8 cellular contexts compared by ENCODE assay signal in the genomic region with DNA sequence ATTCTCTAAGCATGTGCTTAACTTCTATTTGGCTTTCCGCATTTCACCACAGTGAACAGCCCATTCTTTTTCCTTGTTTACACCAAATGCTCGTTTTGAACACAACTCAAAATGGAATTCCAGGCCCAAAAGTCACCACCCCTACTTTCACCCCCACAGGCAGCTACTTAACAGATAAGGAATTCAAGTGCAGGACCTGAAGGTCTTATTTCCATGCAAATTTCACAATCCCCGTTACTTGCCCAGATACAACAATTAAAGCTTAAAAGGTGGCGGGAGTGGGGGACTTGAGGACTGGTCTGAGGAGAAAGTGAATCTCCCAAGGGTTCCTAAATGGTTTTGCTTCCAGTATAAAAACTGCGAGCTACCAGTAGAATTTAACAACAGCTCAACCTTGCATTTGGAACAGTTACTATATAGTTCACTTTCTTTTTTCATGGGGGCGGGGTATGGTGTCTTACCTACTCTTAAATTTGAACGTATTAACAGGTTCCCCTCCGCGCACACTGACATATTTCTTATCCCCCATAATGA. TPM values are rescaled to one million over a fixed set of nuclear protein-coding genes. Genes with fewer than 3 reads are reported as not detected.
DNase-seq lines count a peak whose midpoint lies in the region; ATAC-seq and TF ChIP-seq lines count a peak whose summit lies in the region.

No MANE protein-coding gene starts in this region.

- intact Hi-C loops in body of pancreas (cut with DNase I), result no loop called here

- H3K4me1 Mint-ChIP-seq in activated T-cell treated with anti-CD3 and anti-CD28 coated beads, Interleukin-2, amount 50 U/mL, for 4 hours (ENCODE audit: low read depth), result peaks cover 48% of the 10 kb centered on the region

- DNase-seq in activated T-cell treated with anti-CD3 and anti-CD28 coated beads, Interleukin-2, amount 50 U/mL, for 4 hours, result no peak
- no peak for DNase-seq in activated T-cell treated with anti-CD3 and anti-CD28 coated beads, Interleukin-2, amount 50 U/mL, for 1 hour
- peak in 1 of 4 donors; percentile 52 for DNase-seq in body of pancreas
- DNase-seq in left kidney (ENCODE audit: low read depth, low spot score), result peak; percentile 27
- peak in 1 of 2 donors; percentile 61 for DNase-seq in tibial nerve (ENCODE audit: low spot score in 2 of 2)
- DNase-seq in cortex of kidney (lab: John Stamatoyannopoulos, UW), result no peak
- DNase-seq in SK-N-DZ (ENCODE audit: low spot score), result no peak

- H3K4me1 ChIP-seq in body of pancreas (no peaks in the 10 kb centered on the region), tibial nerve (peaks cover 0 to 24% (median 3%) of the 10 kb centered on the region in 4 donors)

- peaks cover 10% of the 10 kb centered on the region for H3K27me3 Mint-ChIP-seq in activated T-cell treated with anti-CD3 and anti-CD28 coated beads, Interleukin-2, amount 50 U/mL, for 4 hours (ENCODE audit: low read depth)

- peak overlapping the region; percentile 57 to 96 for H3K4me3 ChIP-seq in body of pancreas
- H3K4me3 ChIP-seq in tibial nerve, result peak overlapping the region; percentile 82 to 93 (median 88)

- no peaks in the 10 kb centered on the region for H3K36me3 Mint-ChIP-seq in activated T-cell treated with anti-CD3 and anti-CD28 coated beads, Interleukin-2, amount 50 U/mL, for 4 hours (ENCODE audit: insufficient read depth)

- WGBS in body of pancreas, 2 donors, result 8 to 15% methylated on average over 9 of the region's 9 CpGs
- WGBS in tibial nerve, 2 donors, result 15 to 16% methylated on average over 9 of the region's 9 CpGs

- H3K4me3 Mint-ChIP-seq in activated T-cell treated with anti-CD3 and anti-CD28 coated beads, Interleukin-2, amount 50 U/mL, for 4 hours, result peak overlapping the region; percentile 90

- TF ChIP-seq CTCF in body of pancreas (IDR thresholded peaks at IDR 0.05), result no peak
- no peak for TF ChIP-seq CTCF in tibial nerve (IDR thresholded peaks at IDR 0.05)

- H3K36me3 ChIP-seq in body of pancreas (replicated peaks in 1 of 2; ENCODE audit: insufficient read depth in 1 of 2, low read depth in 2 of 2) (no peaks in the 10 kb centered on the region), tibial nerve (no peaks in the 10 kb centered on the region)

- H3K9me3 ChIP-seq in body of pancreas (no peaks in the 10 kb centered on the region), tibial nerve (no peaks in the 10 kb centered on the region)

- H3K27ac ChIP-seq in body of pancreas (peak overlapping the region; percentile 66 to 89 (median 77)), tibial nerve (peak overlapping the region; percentile 77 to 96 (median 88))

- H3K27me3 ChIP-seq in body of pancreas (no peaks in the 10 kb centered on the region), tibial nerve (no peaks in the 10 kb centered on the region)

- peak; percentile 22 to 79 for TF ChIP-seq EP300 in tibial nerve (IDR thresholded peaks at IDR 0.05)

- TF ChIP-seq POLR2A in body of pancreas (IDR thresholded peaks at IDR 0.05), result no peak
- TF ChIP-seq POLR2A in tibial nerve (IDR thresholded peaks at IDR 0.05), result no peak

- ATAC-seq in activated T-cell treated with anti-CD3 and anti-CD28 coated beads, Interleukin-2, amount 50 U/mL, for 4 hours, result peak; percentile 17 to 30
- ATAC-seq in body of pancreas (peak; percentile 41), GM21528 (IDR thresholded peaks at IDR 0.05; ENCODE audit: low FRiP score, unreplicated experiment) (no peak)

- no peaks in the 10 kb centered on the region for H3K9me3 Mint-ChIP-seq in activated T-cell treated with anti-CD3 and anti-CD28 coated beads, Interleukin-2, amount 50 U/mL, for 4 hours

RNA-seq across cellular contexts. Expression of a gene that starts 3.7 kb away (rescaled TPM):
- total RNA-seq in activated T-cell treated with anti-CD3 and anti-CD28 coated beads, Interleukin-2, amount 50 U/mL, for 4 hours, result 1 to 10 TPM; 2.1 to 4.9 (median 2.2) TPM
- 10 to 100 TPM in 1 of 2 donors, 1 to 10 TPM in 1; 7.0 to 21.1 TPM for total RNA-seq in body of pancreas
- total RNA-seq in tibial nerve, result 10 to 100 TPM in 3 of 4 donors, 1 to 10 TPM in 1; 9.2 to 25.5 (median 12.3) TPM
- polyA plus RNA-seq in SK-N-DZ (2014; cell fraction: cytosol; rRNA removed), result not detected in 2 replicates
- polyA plus RNA-seq in SK-N-DZ (2014; cell fraction: nucleus; rRNA removed), result not detected in 2 replicates
